ENCODE assay signal across 23 cellular contexts in the genomic region with DNA sequence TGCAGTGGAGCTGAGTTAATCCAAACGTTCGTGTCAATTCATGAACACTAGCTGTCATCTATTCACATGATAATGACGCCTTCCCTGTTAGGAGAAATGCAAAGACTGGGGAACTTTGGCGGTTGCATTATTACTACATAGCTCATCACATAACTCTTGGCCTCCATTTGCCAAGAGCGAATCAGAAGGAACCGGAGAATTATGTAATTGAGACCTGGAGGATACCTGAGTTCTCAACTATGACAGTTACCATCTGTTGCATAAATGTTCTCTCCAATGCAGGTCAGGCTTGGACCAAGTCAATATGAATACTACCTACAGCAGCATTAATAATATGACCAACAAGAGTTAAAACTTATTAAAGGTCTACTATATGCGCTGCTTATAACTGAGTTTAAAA.
"Had no signal": no experiment of that assay in that cellular context is flagged by ENCODE, and none has a peak within 500 bp of the region (broad histone marks: within the 10 kb centered on the region; RNA-seq: fewer than 3 reads in every experiment).

No MANE protein-coding gene starts in this region.

- H3K4me1 ChIP-seq: parathyroid adenoma, psoas muscle, right lobe of liver, sigmoid colon, stomach, tibial artery, transverse colon, upper lobe of left lung, vagina had no signal

- H3K4me2 ChIP-seq: neural progenitor cell had no signal

- DNase-seq: naive thymus-derived CD4-positive, alpha-beta T cell; natural killer cell; occipital lobe; ovary; posterior cingulate gyrus; psoas muscle; right cardiac atrium; right lobe of liver; sigmoid colon; small intestine; stimulated activated CD4-positive, alpha-beta T cell treated with anti-CD3 and anti-CD28 coated beads, Interleukin-15, amount 100 ng/mL, for 24 hours; stimulated activated CD4-positive, alpha-beta T cell treated with anti-CD3 and anti-CD28 coated beads, Interleukin-2, amount 100 ng/mL, for 24 hours; stimulated activated CD4-positive, alpha-beta T cell treated with anti-CD3 and anti-CD28 coated beads, Interleukin-2, amount 100 ng/mL, for 48 hours; stimulated activated CD4-positive, alpha-beta T cell treated with anti-CD3 and anti-CD28 coated beads, Interleukin-4, amount 100 ng/mL, for 24 hours; stimulated activated naive B cell treated with anti-CD40 and anti-IgM and Interleukin-4, amounts not matched to agents 10 μg/mL and 1 μg/mL and 100 μg/mL, for 72 hours; stimulated activated naive CD4-positive, alpha-beta T cell treated with Interleukin-2 at 50 U/mL for 16 hours; stomach; tibial artery; transverse colon; upper lobe of left lung had no signal

- H3K4me3 ChIP-seq: neural progenitor cell, ovary, psoas muscle, right lobe of liver, sigmoid colon, stomach, tibial artery, transverse colon, upper lobe of left lung, vagina had no signal

- H3K27ac ChIP-seq: neural progenitor cell, ovary, parathyroid adenoma, psoas muscle, right lobe of liver, sigmoid colon, stomach, tibial artery, transverse colon, upper lobe of left lung, vagina had no signal

- H3K36me3 ChIP-seq: neural progenitor cell, ovary, right lobe of liver, sigmoid colon, stomach, tibial artery, transverse colon, upper lobe of left lung, vagina had no signal

- H3K27me3 ChIP-seq: neural progenitor cell, ovary, right lobe of liver, sigmoid colon, stomach, tibial artery, upper lobe of left lung, vagina had no signal

- H3K9me3 ChIP-seq: ovary, psoas muscle, right lobe of liver, sigmoid colon, stomach, tibial artery, transverse colon, upper lobe of left lung, vagina had no signal

- H3K9ac ChIP-seq: neural progenitor cell, parathyroid adenoma had no signal

- H3K79me2 ChIP-seq: parathyroid adenoma had no signal

- H2AFZ ChIP-seq: neural progenitor cell, parathyroid adenoma had no signal
